Comparison of ENCODE assay signal across 16 cellular contexts in genomic region chr14:64729386-64730060, GRCh38. TPM values are rescaled to one million over a fixed set of nuclear protein-coding genes. Genes with fewer than 3 reads are reported as not detected.
DNase-seq lines count a peak whose midpoint lies in the region; ATAC-seq, FAIRE-seq and TF ChIP-seq lines count a peak whose summit lies in the region.
"Had no signal": no experiment of that assay in that cellular context is flagged by ENCODE, and none has a peak within 500 bp of the region (broad histone marks: within the 10 kb centered on the region; RNA-seq: fewer than 3 reads in every experiment).

No MANE protein-coding gene starts in this region.

- no peak for TF ChIP-seq POLR2A in NB4 (IDR thresholded peaks at IDR 0.05; ENCODE audit: extremely low read depth, insufficient read length)

- H4K20me1 ChIP-seq in Karpas-422 (ENCODE audit: insufficient read depth, low read depth, low read length): no peaks in the 10 kb centered on the region

- no peaks in the 10 kb centered on the region for H3K9me3 Mint-ChIP-seq in chondrocyte (ENCODE audit: low read depth)
- H3K9me3 Mint-ChIP-seq: activated CD4-positive, alpha-beta T cell treated with anti-CD3 and anti-CD28 coated beads, Interleukin-2, amount 10 ng/mL, durations not matched to agents 24 days and 14 days; CD4-positive, CD25-positive, alpha-beta regulatory T cell; T-helper 1 cell treated with Interleukin-12 subunit alpha and Interleukin-12 subunit beta and Interleukin-4 antibody, amounts not matched to agents 30 μg/mL and 1 μg/mL, for 36 hours had no signal

- no peaks in the 10 kb centered on the region for H3K27me3 ChIP-seq in Karpas-422 (ENCODE audit: low read length)
- H3K27me3 ChIP-seq: testis had no signal

- H3K4me1 Mint-ChIP-seq in chondrocyte (ENCODE audit: low read depth): peaks cover 35% of the 10 kb centered on the region

- H3K9me2 ChIP-seq in Karpas-422 (replicated peaks; ENCODE audit: insufficient read depth, low read length): no peaks in the 10 kb centered on the region

- no peaks in the 10 kb centered on the region for H3K27me3 Mint-ChIP-seq in chondrocyte (ENCODE audit: low read depth)
- H3K27me3 Mint-ChIP-seq: CD4-positive, CD25-positive, alpha-beta regulatory T cell; progenitor cell of endocrine pancreas had no signal

- no peaks in the 10 kb centered on the region for H3K9me3 ChIP-seq in kidney (ENCODE audit: control insufficient read depth in 1 of 2, low read length in 2 of 2)
- no peaks in the 10 kb centered on the region for H3K9me3 ChIP-seq in Karpas-422 (ENCODE audit: low read length)
- H3K9me3 ChIP-seq: testis had no signal

- H3K9ac ChIP-seq in kidney (ENCODE audit: low read length in 2 of 2): no peak overlapping the region
- no peak overlapping the region for H3K9ac ChIP-seq in Karpas-422 (ENCODE audit: low read length)

- H3K36me3 ChIP-seq in kidney (ENCODE audit: control insufficient read depth in 1 of 2, insufficient read depth in 2 of 2, low read length in 2 of 2): peaks cover 35 to 49% of the 10 kb centered on the region in 2 donors
- no peaks in the 10 kb centered on the region for H3K36me3 ChIP-seq in Karpas-422 (ENCODE audit: insufficient read depth, low read length)

- H3K79me2 ChIP-seq in Karpas-422 (ENCODE audit: low read length): no peaks in the 10 kb centered on the region

- H3K27ac ChIP-seq in kidney (ENCODE audit: low read depth in 2 of 2, low read length in 2 of 2): peak overlapping the region in 1 of 2 donors; percentile 24
- H3K27ac ChIP-seq in substantia nigra (ENCODE audit: low read depth, low read length, poor library complexity, severe bottlenecking): peak overlapping the region; percentile 33
- H3K27ac ChIP-seq in Karpas-422 (ENCODE audit: low read length): no peak overlapping the region
- H3K27ac ChIP-seq: testis had no signal

- intact Hi-C loops in kidney (cut with DNase I): no loop called here

- no peak overlapping the region for H3K4me3 Mint-ChIP-seq in chondrocyte (ENCODE audit: unreplicated experiment)
- H3K4me3 Mint-ChIP-seq: activated CD4-positive, alpha-beta T cell treated with anti-CD3 and anti-CD28 coated beads, Interleukin-2, amount 10 ng/mL, durations not matched to agents 24 days and 14 days; T-helper 1 cell treated with Interleukin-12 subunit alpha and Interleukin-12 subunit beta and Interleukin-4 antibody, amounts not matched to agents 30 μg/mL and 1 μg/mL, for 36 hours had no signal

- FAIRE-seq in kidney (lab: Jason Lieb, UNC): no peak
- FAIRE-seq: GM12891 had no signal

- no peak for TF ChIP-seq CTCF in NB4 (IDR thresholded peaks at IDR 0.05; ENCODE audit: low read depth, low read length)
- no peak for TF ChIP-seq CTCF in chondrocyte (IDR thresholded peaks at IDR 0.05)
- no peak for TF ChIP-seq CTCF in kidney (IDR thresholded peaks at IDR 0.05; ENCODE audit: borderline replicate concordance, extremely low read depth, insufficient read depth)

- DNase-seq in NB4 (ENCODE audit: low read depth) (peak; percentile 45), chondrocyte (ENCODE audit: low spot score) (peak; percentile 64), kidney (peak; percentile 75), substantia nigra (lab: John Stamatoyannopoulos, UW) (no peak), Karpas-422 (no peak), superior temporal gyrus (ENCODE audit: extremely low spot score) (no peak)
- DNase-seq: activated CD4-positive, alpha-beta T cell treated with anti-CD3 and anti-CD28 coated beads, Interleukin-2, amount 10 ng/mL, durations not matched to agents 24 days and 14 days; CD4-positive, CD25-positive, alpha-beta regulatory T cell; effector CD4-positive, alpha-beta T cell; EL; NCI-H2081; testis had no signal

- H2AFZ ChIP-seq in Karpas-422 (ENCODE audit: low read length): no peak overlapping the region

- no peak overlapping the region for H3K27ac Mint-ChIP-seq in chondrocyte (ENCODE audit: unreplicated experiment)
- H3K27ac Mint-ChIP-seq: T-helper 1 cell treated with Interleukin-12 subunit alpha and Interleukin-12 subunit beta and Interleukin-4 antibody, amounts not matched to agents 30 μg/mL and 1 μg/mL, for 36 hours had no signal

- H3K4me3 ChIP-seq in NB4 (ENCODE audit: low read depth, low read length) (no peak overlapping the region), kidney (ENCODE audit: low read length in 2 of 2) (no peak overlapping the region), Karpas-422 (ENCODE audit: low read length) (no peak overlapping the region)
- H3K4me3 ChIP-seq: testis had no signal

- peaks cover 21 to 22% of the 10 kb centered on the region in 2 donors for H3K4me1 ChIP-seq in kidney (ENCODE audit: control insufficient read depth in 1 of 2, insufficient read depth in 1 of 2, low read depth in 1 of 2, low read length in 2 of 2)
- peaks cover 17% of the 10 kb centered on the region for H3K4me1 ChIP-seq in Karpas-422 (ENCODE audit: low read length)

- no peak overlapping the region for H3K4me2 ChIP-seq in Karpas-422 (ENCODE audit: low read depth, low read length, poor library complexity, severe bottlenecking)

- ATAC-seq in HG03196 (IDR thresholded peaks at IDR 0.05; ENCODE audit: unreplicated experiment): no peak

- peaks cover 45% of the 10 kb centered on the region for H3K36me3 Mint-ChIP-seq in chondrocyte (ENCODE audit: low read depth)
- H3K36me3 Mint-ChIP-seq: CD4-positive, CD25-positive, alpha-beta regulatory T cell had no signal

RNA-seq across cellular contexts. Expression of gene PLEKHG3, which starts 25.3 kb away (rescaled TPM):
- 46.3 to 133 TPM (median 131 TPM) in 3 replicates for total RNA-seq in chondrocyte
- total RNA-seq in kidney: 127 TPM
- polyA plus RNA-seq in kidney (ENCODE audit: insufficient read depth, low read depth, low replicate concordance): 51.9 TPM
- not detected in 2 replicates for total RNA-seq in Karpas-422 (2014; rRNA removed; shearing (Covaris generic); ENCODE audit: low replicate concordance)

Comparison
In these comparisons a context has a peak if more than half of its experiments do, and no peak if none do; other contexts are left out.
1. DNase-seq: peak in NB4 (single experiment), chondrocyte (single experiment) and kidney (single experiment); none in substantia nigra (0 of 49), Karpas-422 (single experiment) and superior temporal gyrus (single experiment).
2. RNA of gene PLEKHG3, which starts 25.3 kb away (total RNA-seq): 46.3 to 133 TPM in chondrocyte and 127 TPM in kidney (single experiment); not detected in Karpas-422; every median in the first group is over 10 times any median in the second.